14 cellular contexts compared by ENCODE assay signal in the genomic region with DNA sequence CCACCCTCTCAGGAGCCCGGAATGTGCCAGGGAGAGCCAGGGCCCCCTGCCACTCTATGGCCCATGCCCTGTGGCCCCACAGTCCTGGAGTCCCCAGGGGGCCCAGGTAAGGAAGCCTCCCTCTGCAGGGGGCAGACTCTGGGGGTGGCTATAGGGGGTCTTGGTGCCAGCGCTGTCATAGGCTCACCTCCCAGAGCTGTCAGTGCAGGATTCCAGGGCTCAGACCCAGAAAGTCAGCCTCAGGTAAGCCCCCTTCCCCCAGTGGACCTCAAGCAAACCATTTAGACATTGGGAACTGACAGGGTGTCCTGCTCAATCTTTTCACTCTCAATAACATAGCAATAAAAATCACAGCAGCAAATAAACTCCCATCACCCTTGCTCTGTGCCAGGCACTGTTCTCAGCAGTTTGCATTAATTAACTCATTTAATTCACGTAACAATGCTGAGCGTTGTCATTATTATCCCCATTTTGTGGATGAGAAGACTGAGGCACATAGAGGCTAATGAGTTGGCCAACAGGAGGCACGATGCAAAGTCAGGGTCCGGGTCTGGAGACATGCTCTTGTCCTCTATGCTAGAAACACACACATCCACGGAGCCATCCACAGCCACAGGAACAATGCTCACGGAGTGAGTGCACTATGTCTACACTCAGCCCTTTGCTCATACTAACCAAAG.
A peak's percentile ranks its signal among the peaks of the same experiment; 100 is the strongest.
DNase-seq lines count a peak whose midpoint lies in the region; ATAC-seq and TF ChIP-seq lines count a peak whose summit lies in the region.
"Had no signal": no experiment of that assay in that cellular context is flagged by ENCODE, and none has a peak within 500 bp of the region (broad histone marks: within the 10 kb centered on the region; RNA-seq: fewer than 3 reads in every experiment).

No MANE protein-coding gene starts in this region.

- H3K36me3 ChIP-seq in Peyer's patch (no peaks in the 10 kb centered on the region), esophagus (ENCODE audit: control insufficient read depth in 2 of 2, insufficient read depth in 2 of 2, low read length in 1 of 2) (peaks cover 0 to 2% of the 10 kb centered on the region in 2 donors), muscle layer of colon (ENCODE audit: insufficient read depth, low read length) (peaks cover 30% of the 10 kb centered on the region), subcutaneous abdominal adipose tissue (ENCODE audit: control insufficient read depth in 5 of 5, insufficient read depth in 5 of 5, low read length in 5 of 5) (peaks cover 0 to 55% (median 24%) of the 10 kb centered on the region in 5 donors)

- no peak for TF ChIP-seq CTCF in Peyer's patch (IDR thresholded peaks at IDR 0.05)

- CTCF ChIA-PET in activated CD4-positive, alpha-beta T cell treated with anti-CD3 and anti-CD28 coated beads, Interleukin-2, amount 10 ng/mL, durations not matched to agents 7 days and 5 days (lab: Charles Lee), result no interaction called here

- no peaks in the 10 kb centered on the region for H3K9me3 Mint-ChIP-seq in activated CD4-positive, alpha-beta T cell treated with anti-CD3 and anti-CD28 coated beads, Interleukin-2, amount 10 ng/mL, durations not matched to agents 7 days and 5 days
- H3K9me3 Mint-ChIP-seq: activated CD4-positive, alpha-beta memory T cell treated with anti-CD3 and anti-CD28 coated beads, Interleukin-2, amount 10 ng/mL, durations not matched to agents 7 days and 5 days; stimulated activated effector memory CD8-positive, alpha-beta T cell treated with anti-CD3 and anti-CD28 coated beads, Interleukin-12 subunit alpha, Interleukin-12 subunit beta, amount 100 ng/mL, for 72 hours had no signal

- no peaks in the 10 kb centered on the region for H3K36me3 Mint-ChIP-seq in activated CD4-positive, alpha-beta T cell treated with anti-CD3 and anti-CD28 coated beads, Interleukin-2, amount 10 ng/mL, durations not matched to agents 7 days and 5 days (ENCODE audit: low read depth)
- H3K36me3 Mint-ChIP-seq: stimulated activated effector memory CD8-positive, alpha-beta T cell treated with anti-CD3 and anti-CD28 coated beads, Interleukin-12 subunit alpha, Interleukin-12 subunit beta, amount 100 ng/mL, for 72 hours had no signal

- H3K4me3 Mint-ChIP-seq in activated CD4-positive, alpha-beta T cell treated with anti-CD3 and anti-CD28 coated beads, Interleukin-2, amount 10 ng/mL, durations not matched to agents 7 days and 5 days, result no peak overlapping the region
- H3K4me3 Mint-ChIP-seq: activated CD4-positive, alpha-beta memory T cell treated with anti-CD3 and anti-CD28 coated beads, Interleukin-2, amount 10 ng/mL, durations not matched to agents 7 days and 5 days; stimulated activated effector memory CD8-positive, alpha-beta T cell treated with anti-CD3 and anti-CD28 coated beads, Interleukin-12 subunit alpha, Interleukin-12 subunit beta, amount 100 ng/mL, for 72 hours had no signal

- H3K27me3 Mint-ChIP-seq in activated CD4-positive, alpha-beta T cell treated with anti-CD3 and anti-CD28 coated beads, Interleukin-2, amount 10 ng/mL, durations not matched to agents 7 days and 5 days, result peaks cover 4% of the 10 kb centered on the region

- H3K4me1 ChIP-seq in Peyer's patch, result peaks cover 0 to 50% (median 0%) of the 10 kb centered on the region in 4 donors
- peaks cover 9 to 46% of the 10 kb centered on the region in 2 donors for H3K4me1 ChIP-seq in esophagus (ENCODE audit: control insufficient read depth in 2 of 2, insufficient read depth in 2 of 2, low read length in 1 of 2)
- peaks cover 99% of the 10 kb centered on the region for H3K4me1 ChIP-seq in muscle layer of colon (ENCODE audit: insufficient read depth, low read length)
- H3K4me1 ChIP-seq in subcutaneous abdominal adipose tissue (ENCODE audit: control insufficient read depth in 5 of 5, insufficient read depth in 5 of 5, low read length in 5 of 5), result peaks cover 39 to 100% (median 100%) of the 10 kb centered on the region in 5 donors

- no peak for TF ChIP-seq POLR2A in Peyer's patch (IDR thresholded peaks at IDR 0.05)

- no peak overlapping the region for H3K27ac Mint-ChIP-seq in activated CD4-positive, alpha-beta T cell treated with anti-CD3 and anti-CD28 coated beads, Interleukin-2, amount 10 ng/mL, durations not matched to agents 7 days and 5 days
- H3K27ac Mint-ChIP-seq: activated CD4-positive, alpha-beta memory T cell treated with anti-CD3 and anti-CD28 coated beads, Interleukin-2, amount 10 ng/mL, durations not matched to agents 7 days and 5 days; stimulated activated effector memory CD8-positive, alpha-beta T cell treated with anti-CD3 and anti-CD28 coated beads, Interleukin-12 subunit alpha, Interleukin-12 subunit beta, amount 100 ng/mL, for 72 hours had no signal

- H3K27ac ChIP-seq in Peyer's patch (peak overlapping the region in 3 of 4 donors; percentile 8 to 92 (median 66)), esophagus (ENCODE audit: low read depth in 2 of 2, low read length in 1 of 2) (peak overlapping the region; percentile 72 to 75), muscle layer of colon (ENCODE audit: low read depth, low read length) (peak overlapping the region; percentile 97), subcutaneous abdominal adipose tissue (ENCODE audit: low read depth, low read length) (peak overlapping the region; percentile 99)
- H3K27ac ChIP-seq: SK-N-MC had no signal

- DNase-seq in Peyer's patch (no peak), GM03348 (ENCODE audit: low spot score) (no peak), NCI-H2196 treated with DMSO at 0.1 percent for 48 hours (lab: John Stamatoyannopoulos, UW; ENCODE audit: unreplicated experiment) (no peak)
- no peak for DNase-seq in activated CD4-positive, alpha-beta T cell treated with anti-CD3 and anti-CD28 coated beads, Interleukin-2, amount 10 ng/mL, durations not matched to agents 7 days and 5 days
- DNase-seq: activated CD4-positive, alpha-beta memory T cell treated with anti-CD3 and anti-CD28 coated beads, Interleukin-2, amount 10 ng/mL, durations not matched to agents 7 days and 5 days; NCI-H1105 treated with DMSO at 0.1 percent for 48 hours; NCI-H226 had no signal

- H3K4me3 ChIP-seq in Peyer's patch, result no peak overlapping the region
- no peak overlapping the region for H3K4me3 ChIP-seq in esophagus (ENCODE audit: low read depth in 1 of 2, low read length in 2 of 2)
- peak overlapping the region in 1 of 2 donors; percentile 8 for H3K4me3 ChIP-seq in muscle layer of colon (ENCODE audit: low read depth in 1 of 2, low read length in 2 of 2)
- peak overlapping the region in 1 of 5 donors; percentile 26 for H3K4me3 ChIP-seq in subcutaneous abdominal adipose tissue (ENCODE audit: low read depth in 1 of 5, low read length in 5 of 5)
- H3K4me3 ChIP-seq: mucosa of descending colon, SK-N-MC had no signal

- no peaks in the 10 kb centered on the region for H3K9me3 ChIP-seq in Peyer's patch
- no peaks in the 10 kb centered on the region for H3K9me3 ChIP-seq in esophagus (ENCODE audit: control insufficient read depth in 2 of 2, insufficient read depth in 1 of 2, low read depth in 1 of 2, low read length in 1 of 2)
- H3K9me3 ChIP-seq in muscle layer of colon (ENCODE audit: low read length), result no peaks in the 10 kb centered on the region
- H3K9me3 ChIP-seq in subcutaneous abdominal adipose tissue (ENCODE audit: control insufficient read depth in 5 of 5, low read length in 5 of 5), result no peaks in the 10 kb centered on the region
- H3K9me3 ChIP-seq: mucosa of descending colon had no signal

- no peaks in the 10 kb centered on the region for H3K27me3 ChIP-seq in Peyer's patch
- H3K27me3 ChIP-seq in esophagus (ENCODE audit: control insufficient read depth in 1 of 2, insufficient read depth in 2 of 2, low read length in 2 of 2), result no peaks in the 10 kb centered on the region
- H3K27me3 ChIP-seq in muscle layer of colon (ENCODE audit: control insufficient read depth in 1 of 2, insufficient read depth in 2 of 2, low read length in 2 of 2), result no peaks in the 10 kb centered on the region
- H3K27me3 ChIP-seq in subcutaneous abdominal adipose tissue (ENCODE audit: control insufficient read depth in 5 of 5, insufficient read depth in 4 of 5, low read length in 5 of 5), result no peaks in the 10 kb centered on the region

- H3K4me1 Mint-ChIP-seq in activated CD4-positive, alpha-beta T cell treated with anti-CD3 and anti-CD28 coated beads, Interleukin-2, amount 10 ng/mL, durations not matched to agents 7 days and 5 days, result no peaks in the 10 kb centered on the region
- H3K4me1 Mint-ChIP-seq: activated CD4-positive, alpha-beta memory T cell treated with anti-CD3 and anti-CD28 coated beads, Interleukin-2, amount 10 ng/mL, durations not matched to agents 7 days and 5 days; stimulated activated effector memory CD8-positive, alpha-beta T cell treated with anti-CD3 and anti-CD28 coated beads, Interleukin-12 subunit alpha, Interleukin-12 subunit beta, amount 100 ng/mL, for 72 hours had no signal

- no peak for ATAC-seq in GM19395 (IDR thresholded peaks at IDR 0.05; ENCODE audit: unreplicated experiment)
- ATAC-seq: mucosa of descending colon; stimulated activated effector memory CD8-positive, alpha-beta T cell treated with anti-CD3 and anti-CD28 coated beads, Interleukin-12 subunit alpha, Interleukin-12 subunit beta, amount 100 ng/mL, for 72 hours had no signal

- H3K9ac ChIP-seq in muscle layer of colon (ENCODE audit: low read length), result peak overlapping the region; percentile 93
- peak overlapping the region in 2 of 5 donors; percentile 20 to 41 for H3K9ac ChIP-seq in subcutaneous abdominal adipose tissue (ENCODE audit: low read length in 5 of 5)

- POLR2A ChIA-PET in activated CD4-positive, alpha-beta T cell treated with anti-CD3 and anti-CD28 coated beads, Interleukin-2, amount 10 ng/mL, durations not matched to agents 7 days and 5 days (lab: Charles Lee), result no interaction called here

- 70 to 72% methylated on average over 8 of the region's 8 CpGs for WGBS in esophagus, 2 donors
